ENCODE assay signal across 4 cellular contexts in genomic region chr3:91352161-91352560, GRCh38.
DNase-seq lines count a peak whose midpoint lies in the region; ATAC-seq and TF ChIP-seq lines count a peak whose summit lies in the region.
"Not testable (repeated sequence)": the region's sequence is repeated elsewhere in the genome, so short reads cannot be mapped to it uniquely, and the experiment has no call there.

No MANE protein-coding gene starts in this region.

- H3K4me1 ChIP-seq in PC-3 (ENCODE audit: insufficient read depth, low read length); left lung; lung (ENCODE audit: control insufficient read depth in 2 of 2, insufficient read depth in 2 of 2, low read length in 2 of 2): not testable (repeated sequence)

- not testable (repeated sequence) for H3K27ac ChIP-seq in PC-3 (ENCODE audit: low read length); left lung; lung (ENCODE audit: low read depth in 1 of 2, low read length in 1 of 2)

- POLR2A ChIA-PET in PC-3 (lab: Charles Lee; ENCODE audit: unreplicated experiment): not testable (repeated sequence)

- H3K36me3 ChIP-seq in PC-3 (ENCODE audit: low read depth, low read length); left lung; lung (ENCODE audit: control insufficient read depth in 2 of 2, insufficient read depth in 2 of 2, low read length in 2 of 2): not testable (repeated sequence)

- not testable (repeated sequence) for H3K79me2 ChIP-seq in PC-3 (ENCODE audit: low read length)

- ATAC-seq in PC-3: peak; percentile 47; the same call in 1 of the 2 replicates
- peak; percentile 53 for ATAC-seq in left lung
- ATAC-seq in lung (ENCODE audit: insufficient read depth, low FRiP score): peak; percentile 49
- peak; percentile 71 for ATAC-seq in omental fat pad (ENCODE audit: low FRiP score)

- H3K27me3 ChIP-seq in PC-3 (ENCODE audit: low read length); left lung; lung (ENCODE audit: control insufficient read depth, insufficient read depth): not testable (repeated sequence)

- TF ChIP-seq CTCF in PC-3 (conservative IDR thresholded peaks at IDR 0.05; ENCODE audit: low read depth, low read length); left lung (IDR thresholded peaks at IDR 0.05); lung (IDR thresholded peaks at IDR 0.05; ENCODE audit: control extremely low read depth, extremely low read depth); omental fat pad (IDR thresholded peaks at IDR 0.05): not testable (repeated sequence)

- not testable (repeated sequence) for H3K9me2 ChIP-seq in PC-3 (replicated peaks; ENCODE audit: low read length)

- H4K20me1 ChIP-seq in PC-3 (ENCODE audit: low read length): not testable (repeated sequence)

- H3K9ac ChIP-seq in PC-3 (ENCODE audit: low read length): not testable (repeated sequence)

- not testable (repeated sequence) for H3K4me2 ChIP-seq in PC-3 (ENCODE audit: low read length)

- not testable (repeated sequence) for H2AFZ ChIP-seq in PC-3 (ENCODE audit: low read length)

- CTCF ChIA-PET in PC-3 (lab: Charles Lee): not testable (repeated sequence)

- not testable (repeated sequence) for H3K4me3 ChIP-seq in PC-3 (ENCODE audit: low read length); left lung; lung

- not testable (repeated sequence) for BruUV-seq in PC-3 (replicated peaks; lab: Mats Ljungman, UMichigan)

- intact Hi-C loops in PC-3 (cut with micrococcal nuclease); left lung (cut with DNase I): not testable (repeated sequence)

- H3F3A ChIP-seq in PC-3 (ENCODE audit: low read length, unreplicated experiment): not testable (repeated sequence)

- DNase-seq in PC-3; left lung; lung (ENCODE audit: low spot score); omental fat pad (ENCODE audit: low spot score): not testable (repeated sequence)

- H3K9me3 ChIP-seq in PC-3 (ENCODE audit: low read length); lung (ENCODE audit: control insufficient read depth in 2 of 2, insufficient read depth in 1 of 2, low read length in 1 of 2): not testable (repeated sequence)
- peaks cover 0 to 15% of the 10 kb centered on the region in 2 donors for H3K9me3 ChIP-seq in left lung
